ENCODE assay signal across 32 cellular contexts in genomic region chr12:2687058-2687457, GRCh38.
"Had no signal": no experiment of that assay in that cellular context is flagged by ENCODE, and none has a peak within 500 bp of the region (broad histone marks: within the 10 kb centered on the region; RNA-seq: fewer than 3 reads in every experiment).

No MANE protein-coding gene starts in this region.

- H3K9me3 ChIP-seq: ascending aorta, MG63, SJCRH30 had no signal

- DNase-seq: activated CD4-positive, alpha-beta memory T cell treated with anti-CD3 and anti-CD28 coated beads for 36 hours; activated CD4-positive, alpha-beta T cell treated with anti-CD3 and anti-CD28 coated beads, Interleukin-2, amount 10 ng/mL, durations not matched to agents 7 days and 5 days; activated CD4-positive, CD25-positive, alpha-beta regulatory T cell; activated CD8-positive, alpha-beta memory T cell treated with anti-CD3 and anti-CD28 coated beads, Interleukin-2, amount 10 ng/mL, durations not matched to agents 7 days and 5 days; activated gamma-delta T cell; activated naive CD4-positive, alpha-beta T cell treated with Interleukin-2 at 50 U/mL for 16 hours; activated naive CD8-positive, alpha-beta T cell treated with anti-CD3 and anti-CD28 coated beads, Interleukin-2, amount 10 ng/mL, durations not matched to agents 7 days and 5 days; activated T-cell treated with anti-CD3 and anti-CD28 coated beads, Interleukin-2, amount 50 U/mL, for 1 hour; amygdala; Kasumi-1; KG1; MG63; NCI-H1092; NCI-H1436 treated with DMSO at 0.1 percent for 48 hours; NCI-H1694 treated with DMSO at 0.1 percent for 48 hours; NCI-H2029; NCI-H2171 treated with DMSO at 0.1 percent for 48 hours; NCI-H2227 treated with DMSO at 0.1 percent for 48 hours; NCI-H446; NCI-H510A treated with DMSO at 0.1 percent for 48 hours; NCI-H526 treated with DMSO at 0.1 percent for 48 hours; SHP77; SJCRH30; T1000; WERI-Rb-1 had no signal

- ATAC-seq: activated CD8-positive, alpha-beta memory T cell treated with anti-CD3 and anti-CD28 coated beads, Interleukin-2, amount 10 ng/mL, durations not matched to agents 7 days and 5 days; Panc1 had no signal

- H3K36me3 Mint-ChIP-seq: activated CD4-positive, alpha-beta memory T cell treated with anti-CD3 and anti-CD28 coated beads for 36 hours; activated naive CD4-positive, alpha-beta T cell treated with anti-CD3 and anti-CD28 coated beads, Interleukin-2, amount 50 U/mL, for 24 hours had no signal

- H3K36me3 ChIP-seq: MG63, SJCRH30, WERI-Rb-1 had no signal

- H3K4me1 ChIP-seq: ascending aorta, SJCRH30 had no signal

- H3K4me3 ChIP-seq: ascending aorta, cardiac muscle cell, MG63, SJCRH30, SK-N-MC had no signal

- H3K27me3 Mint-ChIP-seq: activated CD4-positive, alpha-beta memory T cell treated with anti-CD3 and anti-CD28 coated beads for 36 hours; activated CD4-positive, alpha-beta T cell treated with anti-CD3 and anti-CD28 coated beads, Interleukin-2, amount 10 ng/mL, durations not matched to agents 7 days and 5 days; activated CD8-positive, alpha-beta memory T cell treated with anti-CD3 and anti-CD28 coated beads, Interleukin-2, amount 10 ng/mL, durations not matched to agents 7 days and 5 days; activated naive CD4-positive, alpha-beta T cell treated with anti-CD3 and anti-CD28 coated beads, Interleukin-2, amount 50 U/mL, for 24 hours; activated naive CD8-positive, alpha-beta T cell treated with anti-CD3 and anti-CD28 coated beads, Interleukin-2, amount 10 ng/mL, durations not matched to agents 7 days and 5 days; central memory CD8-positive, alpha-beta T cell had no signal

- H3K27ac Mint-ChIP-seq: activated CD4-positive, alpha-beta memory T cell treated with anti-CD3 and anti-CD28 coated beads for 36 hours; activated CD4-positive, alpha-beta T cell treated with anti-CD3 and anti-CD28 coated beads, Interleukin-2, amount 10 ng/mL, durations not matched to agents 7 days and 5 days; activated CD8-positive, alpha-beta memory T cell treated with anti-CD3 and anti-CD28 coated beads, Interleukin-2, amount 10 ng/mL, durations not matched to agents 7 days and 5 days; activated naive CD8-positive, alpha-beta T cell treated with anti-CD3 and anti-CD28 coated beads, Interleukin-2, amount 10 ng/mL, durations not matched to agents 7 days and 5 days; activated T-helper 2 cell treated with anti-CD3 and anti-CD28 coated beads, Interferon-gamma antibody, Interleukin-2, Interleukin-4, amounts not matched to agents 10 μg/mL and 5 μg/mL and 100 μg/mL, durations not matched to agents 14 hours and 24 hours and 36 hours had no signal

- H3K27ac ChIP-seq: ascending aorta, cardiac muscle cell, SJCRH30, SK-N-MC, WERI-Rb-1 had no signal

- H3K27me3 ChIP-seq: ascending aorta, MG63 had no signal

- H3K4me3 Mint-ChIP-seq: activated CD4-positive, alpha-beta memory T cell treated with anti-CD3 and anti-CD28 coated beads for 36 hours; activated CD4-positive, alpha-beta T cell treated with anti-CD3 and anti-CD28 coated beads, Interleukin-2, amount 10 ng/mL, durations not matched to agents 7 days and 5 days; activated CD8-positive, alpha-beta memory T cell treated with anti-CD3 and anti-CD28 coated beads, Interleukin-2, amount 10 ng/mL, durations not matched to agents 7 days and 5 days; activated naive CD4-positive, alpha-beta T cell treated with anti-CD3 and anti-CD28 coated beads, Interleukin-2, amount 50 U/mL, for 24 hours; activated naive CD8-positive, alpha-beta T cell treated with anti-CD3 and anti-CD28 coated beads, Interleukin-2, amount 10 ng/mL, durations not matched to agents 7 days and 5 days; central memory CD8-positive, alpha-beta T cell had no signal

- H3K9me3 Mint-ChIP-seq: activated naive CD4-positive, alpha-beta T cell treated with anti-CD3 and anti-CD28 coated beads, Interleukin-2, amount 50 U/mL, for 24 hours had no signal
